Comparison of ENCODE assay signal across 30 cellular contexts in genomic region chr12:10159280-10159679, GRCh38. TPM values are rescaled to one million over a fixed set of nuclear protein-coding genes. Genes with fewer than 3 reads are reported as not detected.
"Had no signal": no experiment of that assay in that cellular context is flagged by ENCODE, and none has a peak within 500 bp of the region (broad histone marks: within the 10 kb centered on the region; RNA-seq: fewer than 3 reads in every experiment).

No MANE protein-coding gene starts in this region.

- H3K4me1 Mint-ChIP-seq: activated CD4-positive, alpha-beta memory T cell treated with anti-CD3 and anti-CD28 coated beads, Interleukin-2, amount 10 ng/mL, durations not matched to agents 7 days and 5 days; activated CD4-positive, alpha-beta T cell treated with anti-CD3 and anti-CD28 coated beads, Interleukin-2, amount 10 ng/mL, durations not matched to agents 7 days and 5 days; activated naive CD4-positive, alpha-beta T cell treated with anti-CD3 and anti-CD28 coated beads, Interleukin-2, amount 10 ng/mL, durations not matched to agents 7 days and 5 days; activated naive CD8-positive, alpha-beta T cell treated with anti-CD3 and anti-CD28 coated beads, Interleukin-2, amount 10 ng/mL, durations not matched to agents 7 days and 5 days had no signal

- H3K36me3 Mint-ChIP-seq: activated naive CD4-positive, alpha-beta T cell treated with anti-CD3 and anti-CD28 coated beads, Interleukin-2, amount 10 ng/mL, durations not matched to agents 7 days and 5 days; activated naive CD8-positive, alpha-beta T cell treated with anti-CD3 and anti-CD28 coated beads, Interleukin-2, amount 10 ng/mL, durations not matched to agents 7 days and 5 days; stimulated activated naive B cell treated with anti-CD40 and anti-IgM and Interleukin-4, amounts not matched to agents 10 μg/mL and 1 μg/mL and 100 μg/mL, for 72 hours; WTC11 had no signal

- H3K27ac Mint-ChIP-seq: activated CD4-positive, alpha-beta memory T cell treated with anti-CD3 and anti-CD28 coated beads, Interleukin-2, amount 10 ng/mL, durations not matched to agents 7 days and 5 days; activated CD4-positive, alpha-beta T cell treated with anti-CD3 and anti-CD28 coated beads, Interleukin-2, amount 10 ng/mL, durations not matched to agents 7 days and 5 days; activated naive CD4-positive, alpha-beta T cell treated with anti-CD3 and anti-CD28 coated beads, Interleukin-2, amount 10 ng/mL, durations not matched to agents 7 days and 5 days; activated naive CD8-positive, alpha-beta T cell treated with anti-CD3 and anti-CD28 coated beads, Interleukin-2, amount 10 ng/mL, durations not matched to agents 7 days and 5 days; activated T-cell treated with anti-CD3 and anti-CD28 coated beads, Interleukin-2, amount 50 U/mL, for 24 hours; effector memory CD8-positive, alpha-beta T cell; nephron; stimulated activated naive B cell treated with anti-CD40 and anti-IgM and Interleukin-4, amounts not matched to agents 10 μg/mL and 1 μg/mL and 100 μg/mL, for 72 hours; WTC11 had no signal

- H3K9me3 Mint-ChIP-seq: activated CD4-positive, alpha-beta memory T cell treated with anti-CD3 and anti-CD28 coated beads, Interleukin-2, amount 10 ng/mL, durations not matched to agents 7 days and 5 days; activated CD4-positive, alpha-beta T cell treated with anti-CD3 and anti-CD28 coated beads, Interleukin-2, amount 10 ng/mL, durations not matched to agents 7 days and 5 days; activated naive CD4-positive, alpha-beta T cell treated with anti-CD3 and anti-CD28 coated beads, Interleukin-2, amount 10 ng/mL, durations not matched to agents 7 days and 5 days; activated naive CD8-positive, alpha-beta T cell treated with anti-CD3 and anti-CD28 coated beads, Interleukin-2, amount 10 ng/mL, durations not matched to agents 7 days and 5 days; activated T-cell treated with anti-CD3 and anti-CD28 coated beads, Interleukin-2, amount 50 U/mL, for 24 hours; effector memory CD8-positive, alpha-beta T cell; nephron; stimulated activated naive B cell treated with anti-CD40 and anti-IgM and Interleukin-4, amounts not matched to agents 10 μg/mL and 1 μg/mL and 100 μg/mL, for 72 hours; WTC11 had no signal

- ATAC-seq: effector memory CD8-positive, alpha-beta T cell; gastroesophageal sphincter; pancreas; stimulated activated naive B cell treated with anti-CD40 and anti-IgM and Interleukin-4, amounts not matched to agents 10 μg/mL and 1 μg/mL and 100 μg/mL, for 72 hours; WTC11 had no signal

- H3K27me3 ChIP-seq: ascending aorta, brain microvascular endothelial cell, gastroesophageal sphincter, hepatocyte, pancreas, suprapubic skin, tibial artery had no signal

- H3K27ac ChIP-seq: ascending aorta, brain microvascular endothelial cell, gastroesophageal sphincter, hepatocyte, left ventricle myocardium inferior, pancreas, prostate gland, suprapubic skin, tibial artery had no signal

- H3K27me3 Mint-ChIP-seq: effector memory CD8-positive, alpha-beta T cell had no signal

- H3K4me3 Mint-ChIP-seq: activated CD4-positive, alpha-beta memory T cell treated with anti-CD3 and anti-CD28 coated beads, Interleukin-2, amount 10 ng/mL, durations not matched to agents 7 days and 5 days; activated CD4-positive, alpha-beta T cell treated with anti-CD3 and anti-CD28 coated beads, Interleukin-2, amount 10 ng/mL, durations not matched to agents 7 days and 5 days; activated naive CD4-positive, alpha-beta T cell treated with anti-CD3 and anti-CD28 coated beads, Interleukin-2, amount 10 ng/mL, durations not matched to agents 7 days and 5 days; activated naive CD8-positive, alpha-beta T cell treated with anti-CD3 and anti-CD28 coated beads, Interleukin-2, amount 10 ng/mL, durations not matched to agents 7 days and 5 days; activated T-cell treated with anti-CD3 and anti-CD28 coated beads, Interleukin-2, amount 50 U/mL, for 24 hours; effector memory CD8-positive, alpha-beta T cell; nephron; stimulated activated naive B cell treated with anti-CD40 and anti-IgM and Interleukin-4, amounts not matched to agents 10 μg/mL and 1 μg/mL and 100 μg/mL, for 72 hours; WTC11 had no signal

- H3K4me3 ChIP-seq: ascending aorta, gastroesophageal sphincter, hepatocyte, left ventricle myocardium inferior, lung, pancreas, prostate gland, smooth muscle cell, suprapubic skin, tibial artery had no signal

- DNase-seq: activated CD4-positive, alpha-beta memory T cell treated with anti-CD3 and anti-CD28 coated beads, Interleukin-2, amount 10 ng/mL, durations not matched to agents 7 days and 5 days; activated CD4-positive, alpha-beta T cell treated with anti-CD3 and anti-CD28 coated beads for 1 hour; activated CD4-positive, alpha-beta T cell treated with anti-CD3 and anti-CD28 coated beads, Interleukin-2, amount 10 ng/mL, durations not matched to agents 7 days and 5 days; activated CD8-positive, alpha-beta memory T cell treated with anti-CD3 and anti-CD28 coated beads, Interleukin-2, amount 50 U/mL, for 48 hours; activated gamma-delta T cell; activated naive CD4-positive, alpha-beta T cell treated with anti-CD3 and anti-CD28 coated beads, Interleukin-2, amount 10 ng/mL, durations not matched to agents 7 days and 5 days; activated naive CD8-positive, alpha-beta T cell treated with anti-CD3 and anti-CD28 coated beads, Interleukin-2, amount 10 ng/mL, durations not matched to agents 7 days and 5 days; activated T-cell treated with anti-CD3 and anti-CD28 coated beads, Interleukin-2, amount 50 U/mL, for 24 hours; brain microvascular endothelial cell; cortex of kidney; effector memory CD8-positive, alpha-beta T cell; erythroblast; islet precursor cell; left ventricle myocardium inferior; pancreas; stimulated activated CD4-positive, alpha-beta T cell treated with anti-CD3 and anti-CD28 coated beads, Interleukin-1b, Interleukin-23, amount 100 ng/mL, for 48 hours; stimulated activated naive B cell treated with anti-CD40 and anti-IgM and Interleukin-4, amounts not matched to agents 10 μg/mL and 1 μg/mL and 100 μg/mL, for 72 hours; tibial artery had no signal

RNA-seq across cellular contexts. Expression of gene OLR1, which starts 12.7 kb away (rescaled TPM):
- total RNA-seq: activated CD4-positive, alpha-beta memory T cell treated with anti-CD3 and anti-CD28 coated beads, Interleukin-2, amount 10 ng/mL, durations not matched to agents 7 days and 5 days; activated CD4-positive, alpha-beta T cell treated with anti-CD3 and anti-CD28 coated beads, Interleukin-2, amount 10 ng/mL, durations not matched to agents 7 days and 5 days; activated naive CD8-positive, alpha-beta T cell treated with anti-CD3 and anti-CD28 coated beads, Interleukin-2, amount 10 ng/mL, durations not matched to agents 7 days and 5 days; chondrocyte; suprapubic skin; WTC11 had no signal

RNA-seq across cellular contexts. Expression of gene TMEM52B, which starts 19.6 kb away (rescaled TPM):
- total RNA-seq: activated CD4-positive, alpha-beta memory T cell treated with anti-CD3 and anti-CD28 coated beads, Interleukin-2, amount 10 ng/mL, durations not matched to agents 7 days and 5 days; activated CD4-positive, alpha-beta T cell treated with anti-CD3 and anti-CD28 coated beads, Interleukin-2, amount 10 ng/mL, durations not matched to agents 7 days and 5 days; activated naive CD8-positive, alpha-beta T cell treated with anti-CD3 and anti-CD28 coated beads, Interleukin-2, amount 10 ng/mL, durations not matched to agents 7 days and 5 days; ascending aorta; cardiac septum; chondrocyte; left ventricle myocardium inferior; mesenteric fat pad; WTC11 had no signal

RNA-seq across cellular contexts. Expression of gene CLEC7A, which starts 29.3 kb away (rescaled TPM):
- total RNA-seq: activated CD4-positive, alpha-beta memory T cell treated with anti-CD3 and anti-CD28 coated beads, Interleukin-2, amount 10 ng/mL, durations not matched to agents 7 days and 5 days; activated CD4-positive, alpha-beta T cell treated with anti-CD3 and anti-CD28 coated beads, Interleukin-2, amount 10 ng/mL, durations not matched to agents 7 days and 5 days; chondrocyte had no signal
- polyA plus RNA-seq: smooth muscle cell had no signal
